ENCODE assay signal across 13 cellular contexts in genomic region chr20:39047417-39047985, GRCh38.
A peak's percentile ranks its signal among the peaks of the same experiment; 100 is the strongest.
DNase-seq lines count a peak whose midpoint lies in the region; ATAC-seq, FAIRE-seq and TF ChIP-seq lines count a peak whose summit lies in the region.
"Had no signal": no experiment of that assay in that cellular context is flagged by ENCODE, and none has a peak within 500 bp of the region (broad histone marks: within the 10 kb centered on the region; RNA-seq: fewer than 3 reads in every experiment).

No MANE protein-coding gene starts in this region.

- peaks cover 11% of the 10 kb centered on the region for H3K4me1 Mint-ChIP-seq in stimulated activated effector memory CD8-positive, alpha-beta T cell treated with anti-CD3 and anti-CD28 coated beads, Interleukin-12 subunit alpha, Interleukin-12 subunit beta, amount 100 ng/mL, for 72 hours

- H3K27me3 ChIP-seq in right cardiac atrium (ENCODE audit: control insufficient read depth, insufficient read depth), result no peaks in the 10 kb centered on the region
- H3K27me3 ChIP-seq in Panc1 (ENCODE audit: control insufficient read depth, insufficient read depth, low read length), result no peaks in the 10 kb centered on the region
- H3K27me3 ChIP-seq in gastroesophageal sphincter, result peaks cover 7% of the 10 kb centered on the region
- H3K27me3 ChIP-seq: BLaER1 treated with 17β-estradiol and CSF1 and Interleukin-3, amounts not matched to agents 10 nM and 100 nM had no signal

- in situ Hi-C loops in Panc1 (cut with HindIII; ENCODE audit: low pct_unique_long_range_greater_than_20kb, low sequenced_read_pairs), result no loop called here

- H3K9me3 ChIP-seq in right cardiac atrium (ENCODE audit: control insufficient read depth, low read length), result no peaks in the 10 kb centered on the region
- H3K9me3 ChIP-seq in Panc1 (ENCODE audit: control insufficient read depth, insufficient read depth, low read depth, low read length), result no peaks in the 10 kb centered on the region
- no peaks in the 10 kb centered on the region for H3K9me3 ChIP-seq in gastroesophageal sphincter
- H3K9me3 ChIP-seq: BLaER1 treated with 17β-estradiol and CSF1 and Interleukin-3, amounts not matched to agents 10 nM and 100 nM had no signal

- 59% methylated on average over 10 of the region's 10 CpGs for whole genome bisulfite sequencing in right cardiac atrium
- whole genome bisulfite sequencing in gastroesophageal sphincter (ENCODE audit: low coverage in 1 of 2), 2 donors, result 0% methylated on average over 1 of the region's 10 CpGs

- peak; percentile 3 to 18 for ATAC-seq in right cardiac atrium
- ATAC-seq in Right ventricle myocardium inferior, result no peak
- 0 out of 2 replicates have a peak, but pooled peaks have one; percentile 1 for ATAC-seq in Panc1
- no peak for ATAC-seq in gastroesophageal sphincter
- no peak for ATAC-seq in stimulated activated effector memory CD8-positive, alpha-beta T cell treated with anti-CD3 and anti-CD28 coated beads, Interleukin-12 subunit alpha, Interleukin-12 subunit beta, amount 100 ng/mL, for 72 hours

- H3K9me3 Mint-ChIP-seq in stimulated activated effector memory CD8-positive, alpha-beta T cell treated with anti-CD3 and anti-CD28 coated beads, Interleukin-12 subunit alpha, Interleukin-12 subunit beta, amount 100 ng/mL, for 72 hours, result no peaks in the 10 kb centered on the region
- H3K9me3 Mint-ChIP-seq: CD4-positive, alpha-beta T cell had no signal

- TF ChIP-seq EP300 in gastroesophageal sphincter (IDR thresholded peaks at IDR 0.05), result no peak

- FAIRE-seq in RCC 7860 (lab: Jason Lieb, UNC), result no peak
- FAIRE-seq: H54 had no signal

- H3K4me1 ChIP-seq in right cardiac atrium (ENCODE audit: control insufficient read depth, insufficient read depth, low read length), result no peaks in the 10 kb centered on the region
- peaks cover 5% of the 10 kb centered on the region; the same call in 1 of the 2 replicates for H3K4me1 ChIP-seq in Panc1 (ENCODE audit: control insufficient read depth, insufficient read depth, low read length)
- peaks cover 0 to 50% (median 11%) of the 10 kb centered on the region in 3 donors for H3K4me1 ChIP-seq in gastroesophageal sphincter

- H3K36me3 ChIP-seq in Panc1 (ENCODE audit: control insufficient read depth, insufficient read depth, low read length) (no peaks in the 10 kb centered on the region), gastroesophageal sphincter (peaks cover 0 to 13% of the 10 kb centered on the region in 2 donors)

- peaks cover 23% of the 10 kb centered on the region for H3K36me3 Mint-ChIP-seq in stimulated activated effector memory CD8-positive, alpha-beta T cell treated with anti-CD3 and anti-CD28 coated beads, Interleukin-12 subunit alpha, Interleukin-12 subunit beta, amount 100 ng/mL, for 72 hours

- DNase-seq in right cardiac atrium (no peak), Right ventricle myocardium inferior (ENCODE audit: missing footprints) (no peak), Panc1 (ENCODE audit: low read depth, low spot score) (no peak), COLO668 (lab: John Stamatoyannopoulos, UW; ENCODE audit: unreplicated experiment) (no peak), RPMI8226 (no peak), RCC 7860 (ENCODE audit: low spot score) (no peak)
- DNase-seq in stimulated activated effector memory CD8-positive, alpha-beta T cell treated with anti-CD3 and anti-CD28 coated beads, Interleukin-12 subunit alpha, Interleukin-12 subunit beta, amount 100 ng/mL, for 72 hours (ENCODE audit: low spot score in 2 of 2), result no peak

- BruUV-seq in Panc1 (replicated peaks; lab: Mats Ljungman, UMichigan), result no TSS peak

- no peak overlapping the region for H3K4me3 ChIP-seq in right cardiac atrium (ENCODE audit: low read length)
- H3K4me3 ChIP-seq in Panc1 (ENCODE audit: low read depth in 2 of 2, low read length in 2 of 2), result no peak overlapping the region
- H3K4me3 ChIP-seq in gastroesophageal sphincter, result no peak overlapping the region
- H3K4me3 ChIP-seq: BLaER1 treated with 17β-estradiol and CSF1 and Interleukin-3, amounts not matched to agents 10 nM and 100 nM; GM12878; GM23248 had no signal

- intact Hi-C loops in right cardiac atrium (cut with DNase I), result loop anchor here in 3 of 4 donors (5.0 kb wide), 1 partner anchor 120 kb away; the partner anchor contains the start of gene FAM83D (in 3 of the 3)
- intact Hi-C loops in Right ventricle myocardium inferior (cut with DNase I), result loop anchor here (5.0 kb wide), 1 partner anchor 115 kb away; no protein-coding TSS in a partner anchor
- intact Hi-C loops in Panc1 (cut with micrococcal nuclease; ENCODE audit: unreplicated experiment), result no loop called here

- peak overlapping the region; percentile 56 for H3K27ac Mint-ChIP-seq in stimulated activated effector memory CD8-positive, alpha-beta T cell treated with anti-CD3 and anti-CD28 coated beads, Interleukin-12 subunit alpha, Interleukin-12 subunit beta, amount 100 ng/mL, for 72 hours

- H3K4me3 Mint-ChIP-seq in stimulated activated effector memory CD8-positive, alpha-beta T cell treated with anti-CD3 and anti-CD28 coated beads, Interleukin-12 subunit alpha, Interleukin-12 subunit beta, amount 100 ng/mL, for 72 hours, result no peak overlapping the region

- POLR2A ChIA-PET in Panc1 (lab: Charles Lee), result interaction anchor here (0.6 kb wide), 1 partner anchor 125 kb away, joined by 3 read pairs; no protein-coding TSS in a partner anchor

- CTCF ChIA-PET in Panc1 (lab: Charles Lee), result interaction anchor here (0.6 kb wide), 1 partner anchor 56 kb away, joined by 3 read pairs; no protein-coding TSS in a partner anchor

- no peak for TF ChIP-seq POLR2A in gastroesophageal sphincter (IDR thresholded peaks at IDR 0.05)

- H3K27ac ChIP-seq in right cardiac atrium (ENCODE audit: low read length) (no peak overlapping the region), Panc1 (ENCODE audit: low read length) (no peak overlapping the region), gastroesophageal sphincter (peak overlapping the region in 3 of 4 donors; percentile 53 to 67 (median 61))
- H3K27ac ChIP-seq: BLaER1 treated with 17β-estradiol and CSF1 and Interleukin-3, amounts not matched to agents 10 nM and 100 nM; GM23248 had no signal

- TF ChIP-seq CTCF in Panc1 (IDR thresholded peaks at IDR 0.05) (no peak), gastroesophageal sphincter (IDR thresholded peaks at IDR 0.05) (no peak)

Comparison
In these comparisons a context has a peak if more than half of its experiments do, and no peak if none do; other contexts are left out.
1. ATAC-seq: peak in right cardiac atrium (2 of 2) and Panc1 (single experiment); none in Right ventricle myocardium inferior (single experiment), gastroesophageal sphincter (single experiment) and stimulated activated effector memory CD8-positive, alpha-beta T cell treated with anti-CD3 and anti-CD28 coated beads, Interleukin-12 subunit alpha, Interleukin-12 subunit beta, amount 100 ng/mL, for 72 hours (single experiment).
2. H3K27ac ChIP-seq: peak in gastroesophageal sphincter (3 of 4); none in right cardiac atrium (single experiment) and Panc1 (single experiment).